Comparison of ENCODE assay signal across 8 cellular contexts in the genomic region with DNA sequence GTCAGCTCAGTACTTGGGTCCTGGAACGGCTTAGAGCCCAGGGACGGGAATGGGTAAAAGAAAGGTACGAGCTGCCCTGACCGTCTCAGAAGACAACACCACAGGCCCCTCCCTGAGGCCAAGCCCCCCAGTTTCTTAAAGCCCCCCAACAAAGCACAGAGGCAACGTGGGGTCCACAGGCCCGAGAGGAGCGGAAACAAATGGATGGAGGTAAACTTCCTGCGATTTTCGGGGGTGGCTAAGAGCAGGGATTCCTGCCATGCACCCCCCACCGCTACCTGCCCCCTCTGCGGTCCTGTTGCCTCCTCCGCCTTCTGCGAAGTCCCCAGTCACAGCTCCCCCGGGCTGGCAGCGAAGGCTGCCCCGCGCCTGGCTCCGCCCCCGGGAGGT. TPM values are rescaled to one million over a fixed set of nuclear protein-coding genes. Genes with fewer than 3 reads are reported as not detected.
DNase-seq lines count a peak whose midpoint lies in the region; ATAC-seq lines count a peak whose summit lies in the region.

No MANE protein-coding gene starts in this region.

- H3K9me3 ChIP-seq in skeletal muscle satellite cell (replicated peaks; ENCODE audit: low read length), result no peaks in the 10 kb centered on the region

- peaks cover 14% of the 10 kb centered on the region for H3K27me3 Mint-ChIP-seq in activated CD4-positive, alpha-beta T cell treated with anti-CD3 and anti-CD28 coated beads, Interleukin-2, amount 10 ng/mL, durations not matched to agents 7 days and 5 days

- ATAC-seq in left ventricle myocardium superior (no peak), GM18867 (IDR thresholded peaks at IDR 0.05; ENCODE audit: unreplicated experiment) (no peak), GM19467 (IDR thresholded peaks at IDR 0.05; ENCODE audit: unreplicated experiment) (no peak), GM18520 (IDR thresholded peaks at IDR 0.05; ENCODE audit: unreplicated experiment) (no peak)

- peaks cover 5% of the 10 kb centered on the region for H3K27me3 ChIP-seq in skeletal muscle satellite cell (ENCODE audit: control insufficient read depth, insufficient read depth, low read length)

- H3K4me1 ChIP-seq in skeletal muscle satellite cell (ENCODE audit: control insufficient read depth, insufficient read depth, low read length), result peaks cover 26% of the 10 kb centered on the region

- H3K9ac ChIP-seq in skeletal muscle satellite cell (ENCODE audit: low read depth, low read length), result peak overlapping the region; percentile 85

- H3K36me3 Mint-ChIP-seq in activated CD4-positive, alpha-beta T cell treated with anti-CD3 and anti-CD28 coated beads, Interleukin-2, amount 10 ng/mL, durations not matched to agents 7 days and 5 days (ENCODE audit: low read depth), result no peaks in the 10 kb centered on the region

- POLR2A ChIA-PET in activated CD4-positive, alpha-beta T cell treated with anti-CD3 and anti-CD28 coated beads, Interleukin-2, amount 10 ng/mL, durations not matched to agents 7 days and 5 days (lab: Charles Lee), result no interaction called here

- intact Hi-C loops in left ventricle myocardium superior (cut with micrococcal nuclease), result no loop called here

- no peak overlapping the region for H3K4me3 Mint-ChIP-seq in activated CD4-positive, alpha-beta T cell treated with anti-CD3 and anti-CD28 coated beads, Interleukin-2, amount 10 ng/mL, durations not matched to agents 7 days and 5 days

- H3K36me3 ChIP-seq in skeletal muscle satellite cell (ENCODE audit: insufficient read depth, low read length), result no peaks in the 10 kb centered on the region

- H3K9me3 Mint-ChIP-seq in activated CD4-positive, alpha-beta T cell treated with anti-CD3 and anti-CD28 coated beads, Interleukin-2, amount 10 ng/mL, durations not matched to agents 7 days and 5 days, result no peaks in the 10 kb centered on the region

- peak overlapping the region; percentile 74 for H3K4me3 ChIP-seq in skeletal muscle satellite cell (ENCODE audit: low read length)

- peak overlapping the region; percentile 94 for H3K4me2 ChIP-seq in skeletal muscle satellite cell (ENCODE audit: low read length)

- no peaks in the 10 kb centered on the region for H3K4me1 Mint-ChIP-seq in activated CD4-positive, alpha-beta T cell treated with anti-CD3 and anti-CD28 coated beads, Interleukin-2, amount 10 ng/mL, durations not matched to agents 7 days and 5 days

- CTCF ChIA-PET in activated CD4-positive, alpha-beta T cell treated with anti-CD3 and anti-CD28 coated beads, Interleukin-2, amount 10 ng/mL, durations not matched to agents 7 days and 5 days (lab: Charles Lee), result interaction anchor here (0.5 kb wide), 1 partner anchor 38 kb away, joined by 4 read pairs; no protein-coding TSS in a partner anchor

- H3K27ac Mint-ChIP-seq in activated CD4-positive, alpha-beta T cell treated with anti-CD3 and anti-CD28 coated beads, Interleukin-2, amount 10 ng/mL, durations not matched to agents 7 days and 5 days, result no peak overlapping the region

- peak; percentile 26 for DNase-seq in activated CD4-positive, alpha-beta T cell treated with anti-CD3 and anti-CD28 coated beads for 48 hours
- DNase-seq in activated CD4-positive, alpha-beta T cell treated with anti-CD3 and anti-CD28 coated beads, Interleukin-2, amount 10 ng/mL, durations not matched to agents 7 days and 5 days, result no peak
- peak; percentile 39 for DNase-seq in activated naive CD4-positive, alpha-beta T cell treated with anti-CD3 and anti-CD28 coated beads, Interleukin-2, amount 50 U/mL, for 16 hours
- DNase-seq in left ventricle myocardium superior, result peak; percentile 75

RNA-seq across cellular contexts. Expression of a gene that starts 48.2 kb away (rescaled TPM):
- under 1 TPM; 0.02 to 0.08 TPM for total RNA-seq in activated CD4-positive, alpha-beta T cell treated with anti-CD3 and anti-CD28 coated beads, Interleukin-2, amount 10 ng/mL, durations not matched to agents 7 days and 5 days
- total RNA-seq in left ventricle myocardium superior, result 39.3 TPM
- 51.0 and 75.8 TPM in 2 replicates for total RNA-seq in skeletal muscle satellite cell (2012; rRNA removed)

Comparison
In these comparisons a context has a peak if more than half of its experiments do, and no peak if none do; other contexts are left out.
1. RNA of a gene that starts 48.2 kb away (total RNA-seq): 39.3 TPM in left ventricle myocardium superior (single experiment); 0.02 to 0.08 TPM in activated CD4-positive, alpha-beta T cell treated with anti-CD3 and anti-CD28 coated beads, Interleukin-2, amount 10 ng/mL, durations not matched to agents 7 days and 5 days; every median in the first group is over 10 times any median in the second.